Comparison of ENCODE assay signal across 21 cellular contexts in the genomic region with DNA sequence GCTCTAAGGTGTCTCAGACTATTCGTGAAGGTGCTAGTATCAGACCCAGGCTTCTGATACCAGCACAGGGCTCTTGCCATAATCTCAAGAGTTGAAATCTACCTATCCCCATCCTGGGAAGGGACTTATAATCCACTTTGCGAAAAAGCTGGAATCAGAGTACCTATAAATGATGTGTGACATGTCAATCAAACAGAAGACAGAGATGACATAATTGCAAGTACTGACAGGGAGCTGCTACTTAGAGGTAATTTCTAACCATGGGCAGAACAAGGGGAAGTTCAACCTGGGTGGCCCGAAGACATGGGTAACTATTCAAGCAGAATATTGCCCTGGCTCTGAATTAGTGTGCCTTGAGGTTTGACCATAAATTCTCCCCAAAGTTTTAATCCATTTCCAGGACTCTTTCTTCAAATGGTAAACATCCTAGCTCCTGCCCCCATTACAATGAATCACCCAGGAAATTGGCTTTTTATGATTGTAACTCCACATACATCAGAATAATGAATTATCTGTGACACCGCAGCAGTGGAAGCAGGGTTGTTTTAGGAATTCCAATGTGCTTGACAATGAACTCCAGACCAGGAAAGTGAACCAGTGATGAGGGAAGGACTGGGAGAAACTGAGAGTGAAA. TPM values are rescaled to one million over a fixed set of nuclear protein-coding genes. Genes with fewer than 3 reads are reported as not detected.
"Had no signal": no experiment of that assay in that cellular context is flagged by ENCODE, and none has a peak within 500 bp of the region (broad histone marks: within the 10 kb centered on the region; RNA-seq: fewer than 3 reads in every experiment).

No MANE protein-coding gene starts in this region.

- H3K27me3 ChIP-seq: adrenal gland, upper lobe of left lung had no signal

- H3K4me3 Mint-ChIP-seq: activated naive CD4-positive, alpha-beta T cell treated with anti-CD3 and anti-CD28 coated beads, Interleukin-2, amount 50 U/mL, for 24 hours; memory B cell; naive thymus-derived CD4-positive, alpha-beta T cell; stimulated activated naive B cell treated with anti-CD40 and anti-IgM and Interleukin-4, amounts not matched to agents 10 μg/mL and 1 μg/mL and 100 μg/mL, for 72 hours had no signal

- H3K27ac Mint-ChIP-seq: activated naive CD4-positive, alpha-beta T cell treated with anti-CD3 and anti-CD28 coated beads, Interleukin-2, amount 50 U/mL, for 24 hours; memory B cell; naive thymus-derived CD4-positive, alpha-beta T cell; stimulated activated naive B cell treated with anti-CD40 and anti-IgM and Interleukin-4, amounts not matched to agents 10 μg/mL and 1 μg/mL and 100 μg/mL, for 72 hours had no signal

- DNase-seq: activated CD4-positive, alpha-beta T cell treated with anti-CD3 and anti-CD28 coated beads, Interleukin-2, amount 50 U/mL, for 1 hour; activated CD4-positive, CD25-positive, alpha-beta regulatory T cell treated with anti-CD3 and anti-CD28 coated beads, Interleukin-2, amount 50 U/mL, for 72 hours; activated gamma-delta T cell; adrenal gland; dermis blood vessel endothelial cell; effector memory CD4-positive, alpha-beta T cell; left ventricle myocardium superior; naive thymus-derived CD4-positive, alpha-beta T cell; stimulated activated naive B cell treated with anti-CD40 and anti-IgM and Interleukin-4, amounts not matched to agents 10 μg/mL and 1 μg/mL and 100 μg/mL, for 72 hours; T-helper 2 cell; upper lobe of left lung had no signal

- H3K4me3 ChIP-seq: adrenal gland, cardiac muscle cell, esophagus muscularis mucosa, spleen, thoracic aorta, upper lobe of left lung had no signal

- FAIRE-seq: endothelial cell of umbilical vein had no signal

- H3K36me3 ChIP-seq: adrenal gland, cardiac muscle cell, esophagus muscularis mucosa, spleen, thoracic aorta, upper lobe of left lung had no signal

- H3K9me3 ChIP-seq: adrenal gland, thoracic aorta, upper lobe of left lung had no signal

- H3K4me1 Mint-ChIP-seq: activated naive CD4-positive, alpha-beta T cell treated with anti-CD3 and anti-CD28 coated beads, Interleukin-2, amount 50 U/mL, for 24 hours; memory B cell; stimulated activated naive B cell treated with anti-CD40 and anti-IgM and Interleukin-4, amounts not matched to agents 10 μg/mL and 1 μg/mL and 100 μg/mL, for 72 hours had no signal

- ATAC-seq: left ventricle myocardium superior; naive thymus-derived CD4-positive, alpha-beta T cell; stimulated activated naive B cell treated with anti-CD40 and anti-IgM and Interleukin-4, amounts not matched to agents 10 μg/mL and 1 μg/mL and 100 μg/mL, for 72 hours had no signal

- H3K4me1 ChIP-seq: adrenal gland had no signal

- H3K27ac ChIP-seq: adrenal gland, cardiac muscle cell, esophagus muscularis mucosa, spleen, thoracic aorta, upper lobe of left lung, VCaP had no signal

- H3K36me3 Mint-ChIP-seq: memory B cell; stimulated activated naive B cell treated with anti-CD40 and anti-IgM and Interleukin-4, amounts not matched to agents 10 μg/mL and 1 μg/mL and 100 μg/mL, for 72 hours had no signal

RNA-seq across cellular contexts. Expression of gene KANK4, which starts 37.2 kb away (rescaled TPM):
- total RNA-seq: activated CD8-positive, alpha-beta memory T cell treated with anti-CD3 and anti-CD28 coated beads for 36 hours; dermis blood vessel endothelial cell; endothelial cell of umbilical vein; naive thymus-derived CD4-positive, alpha-beta T cell; renal cortical epithelial cell had no signal
- polyA plus RNA-seq: endothelial cell of umbilical vein; naive thymus-derived CD4-positive, alpha-beta T cell had no signal
